ENCODE assay signal across 27 cellular contexts in genomic region chr12:67439611-67440010, GRCh38.
DNase-seq lines count a peak whose midpoint lies in the region; ATAC-seq lines count a peak whose summit lies in the region.
"Had no signal": no experiment of that assay in that cellular context is flagged by ENCODE, and none has a peak within 500 bp of the region (broad histone marks: within the 10 kb centered on the region; RNA-seq: fewer than 3 reads in every experiment).

No MANE protein-coding gene starts in this region.

- no peak overlapping the region for H4K91ac ChIP-seq in trophoblast cell (ENCODE audit: low read depth, low read length)

- H3K9me3 ChIP-seq in trophoblast cell (ENCODE audit: insufficient read depth, low read depth, low read length): no peaks in the 10 kb centered on the region
- H3K9me3 ChIP-seq: A549, BE2C, BLaER1, Caco-2 had no signal

- no peak overlapping the region for H3K4ac ChIP-seq in trophoblast cell (ENCODE audit: low read depth, low read length)

- H2AK5ac ChIP-seq in trophoblast cell (ENCODE audit: low read length): no peak overlapping the region

- ATAC-seq in GM19467 (IDR thresholded peaks at IDR 0.05; ENCODE audit: unreplicated experiment): no peak
- ATAC-seq: A549; CD8-positive, alpha-beta T cell had no signal

- no peak overlapping the region for H3K4me2 ChIP-seq in trophoblast cell (ENCODE audit: low read length)
- H3K4me2 ChIP-seq: A549; BLaER1; BLaER1 treated with 17β-estradiol and CSF1 and Interleukin-3, amounts not matched to agents 10 nM and 100 nM had no signal

- H4K8ac ChIP-seq in trophoblast cell (ENCODE audit: low read depth, low read length): no peak overlapping the region

- H3K4me1 ChIP-seq in trophoblast cell (ENCODE audit: control insufficient read depth in 1 of 2, insufficient read depth in 2 of 2, low read length in 2 of 2): peaks cover 0 to 4% of the 10 kb centered on the region in 2 experiments
- H3K4me1 ChIP-seq: BE2C, Caco-2 had no signal

- no peak overlapping the region for H3K18ac ChIP-seq in trophoblast cell (ENCODE audit: low read length)

- H2BK12ac ChIP-seq in trophoblast cell (ENCODE audit: low read length): no peak overlapping the region

- H3K27me3 ChIP-seq in trophoblast cell (ENCODE audit: insufficient read depth, low read length): no peaks in the 10 kb centered on the region
- H3K27me3 ChIP-seq: BE2C, BLaER1 had no signal

- no peak overlapping the region for H3K27ac ChIP-seq in trophoblast cell (ENCODE audit: low read depth, low read length)
- H3K27ac ChIP-seq: 22Rv1; A549; BLaER1; BLaER1 treated with 17β-estradiol and CSF1 and Interleukin-3, amounts not matched to agents 10 nM and 100 nM; C4-2B had no signal

- no peak overlapping the region for H3K14ac ChIP-seq in trophoblast cell (ENCODE audit: low read length)

- H2BK120ac ChIP-seq in trophoblast cell (ENCODE audit: insufficient read depth, low read length, poor library complexity): no peak overlapping the region

- no peak overlapping the region for H2BK5ac ChIP-seq in trophoblast cell (ENCODE audit: low read depth, low read length, poor library complexity)

- H3K23ac ChIP-seq in trophoblast cell (ENCODE audit: low read length): no peak overlapping the region

- no peak overlapping the region for H3K4me3 ChIP-seq in trophoblast cell (ENCODE audit: low read depth, low read length)
- H3K4me3 ChIP-seq: A549; BLaER1; BLaER1 treated with 17β-estradiol and CSF1 and Interleukin-3, amounts not matched to agents 10 nM and 100 nM had no signal

- WGBS in trophoblast cell (ENCODE audit: extremely low coverage, insufficient coverage, insufficient read length): no CpG with 5 or more reads among the region's 3 CpGs

- no peak overlapping the region for H3K9ac ChIP-seq in trophoblast cell (ENCODE audit: low read length)
- H3K9ac ChIP-seq: BLaER1; BLaER1 treated with 17β-estradiol and CSF1 and Interleukin-3, amounts not matched to agents 10 nM and 100 nM had no signal

- H3K36me3 ChIP-seq in trophoblast cell (ENCODE audit: control insufficient read depth in 1 of 2, insufficient read depth in 2 of 2, low read length in 2 of 2): no peaks in the 10 kb centered on the region
- H3K36me3 ChIP-seq: BE2C; BLaER1; BLaER1 treated with 17β-estradiol and CSF1 and Interleukin-3, amounts not matched to agents 10 nM and 100 nM had no signal

- peak; percentile 66 to 83 for DNase-seq in trophoblast cell
- DNase-seq: 8988T; ACHN; AML-193; BE2C; C1 segment of cervical spinal cord; Caco-2; Calu3; CD4-positive, alpha-beta memory T cell; CD4-positive, alpha-beta T cell; CD4-positive, CD25-positive, alpha-beta regulatory T cell; CD8-positive, alpha-beta memory T cell; CD8-positive, alpha-beta T cell; COR-L47; DMS 273 treated with DMSO at 0.1 percent for 48 hours; DMS153; DMS53; DMS79; DMS79 treated with DMSO at 0.1 percent for 48 hours; DND-41; EL had no signal

- no peaks in the 10 kb centered on the region for H3K79me1 ChIP-seq in trophoblast cell (ENCODE audit: low read length)

- H2AFZ ChIP-seq in trophoblast cell (ENCODE audit: insufficient read depth, low read length, poor library complexity): no peak overlapping the region

- no peaks in the 10 kb centered on the region for H3K79me2 ChIP-seq in trophoblast cell (ENCODE audit: control insufficient read depth, insufficient read depth, low read length, poor library complexity)

- H4K12ac ChIP-seq in trophoblast cell (ENCODE audit: low read depth, low read length): no peak overlapping the region
